In genomic region chr1:157399984-157400382, GRCh38 we compare ENCODE assay signal across 12 cellular contexts.
DNase-seq lines count a peak whose midpoint lies in the region; ATAC-seq and TF ChIP-seq lines count a peak whose summit lies in the region.
"Had no signal": no experiment of that assay in that cellular context is flagged by ENCODE, and none has a peak within 500 bp of the region (broad histone marks: within the 10 kb centered on the region; RNA-seq: fewer than 3 reads in every experiment).

No MANE protein-coding gene starts in this region.

- CTCF ChIA-PET in A673 (lab: Charles Lee): no interaction called here

- H3K4me3 ChIP-seq in A673 (ENCODE audit: low read depth, low read length, poor library complexity, severe bottlenecking): no peak overlapping the region
- H3K4me3 ChIP-seq: lower lobe of right lung had no signal

- no TSS peak for BruUV-seq in A673 (replicated peaks; lab: Mats Ljungman, UMichigan)

- POLR2A ChIA-PET in A673 (lab: Charles Lee; ENCODE audit: low non-redundant PET): no interaction called here

- no peaks in the 10 kb centered on the region for H3K4me1 ChIP-seq in A673 (ENCODE audit: insufficient read depth, low read length, poor library complexity, severe bottlenecking)

- no peak for TF ChIP-seq CTCF in A673 (conservative IDR thresholded peaks at IDR 0.05; ENCODE audit: low read depth, low read length)

- peak; percentile 76 for DNase-seq in NCI-H226
- DNase-seq in kidney tubule cell (ENCODE audit: low spot score): peak; percentile 4
- DNase-seq in A673 (ENCODE audit: low spot score): no peak
- no peak for DNase-seq in AG08396 (ENCODE audit: low spot score)
- DNase-seq in SHP77 (lab: John Stamatoyannopoulos, UW): no peak
- DNase-seq: activated CD4-positive, alpha-beta memory T cell treated with anti-CD3 and anti-CD28 coated beads, Interleukin-2, amount 10 ng/mL, durations not matched to agents 7 days and 5 days; lower lobe of right lung; NCI-H82 had no signal

- no peaks in the 10 kb centered on the region for H3K36me3 ChIP-seq in A673 (ENCODE audit: insufficient read depth, low read length, poor library complexity, severe bottlenecking)
- H3K36me3 ChIP-seq: lower lobe of right lung had no signal

- H3K9me3 ChIP-seq in A673 (ENCODE audit: low read depth, low read length, poor library complexity, severe bottlenecking): no peaks in the 10 kb centered on the region
- H3K9me3 ChIP-seq: lower lobe of right lung had no signal

- ATAC-seq in GM18868 (IDR thresholded peaks at IDR 0.05; ENCODE audit: unreplicated experiment) (peak; percentile 60), GM21786 (IDR thresholded peaks at IDR 0.05; ENCODE audit: unreplicated experiment) (peak; percentile 62), HG02970 (IDR thresholded peaks at IDR 0.05; ENCODE audit: low FRiP score, unreplicated experiment) (no peak)

- H3K27me3 ChIP-seq in A673 (replicated peaks; ENCODE audit: insufficient read depth, low read depth, low read length, poor library complexity): peaks cover 38% of the 10 kb centered on the region

- intact Hi-C loops in A673 (cut with micrococcal nuclease; ENCODE audit: unreplicated experiment): no loop called here

- no peak overlapping the region for H3K27ac ChIP-seq in A673 (ENCODE audit: low read depth, low read length, poor library complexity, severe bottlenecking)
- H3K27ac ChIP-seq: HL-60, lower lobe of right lung had no signal

Comparison
In these comparisons a context has a peak if more than half of its experiments do, and no peak if none do; other contexts are left out.
1. DNase-seq: peak in NCI-H226 (single experiment) and kidney tubule cell (single experiment); none in A673 (single experiment), AG08396 (single experiment) and SHP77 (0 of 2).